Comparison of ENCODE assay signal across 12 cellular contexts in genomic region chr15:64527263-64527984, GRCh38.
DNase-seq lines count a peak whose midpoint lies in the region; ATAC-seq and TF ChIP-seq lines count a peak whose summit lies in the region.
"Had no signal": no experiment of that assay in that cellular context is flagged by ENCODE, and none has a peak within 500 bp of the region (broad histone marks: within the 10 kb centered on the region; RNA-seq: fewer than 3 reads in every experiment).

No MANE protein-coding gene starts in this region.

- H3K4me3 ChIP-seq in kidney epithelial cell (ENCODE audit: low read depth, low read length) = no peak overlapping the region
- H3K4me3 ChIP-seq: testis had no signal

- H3K9me3 Mint-ChIP-seq in CD14-positive monocyte = no peaks in the 10 kb centered on the region
- H3K9me3 Mint-ChIP-seq in activated T-helper 2 cell treated with anti-CD3 and anti-CD28 coated beads, Interferon-gamma antibody, Interleukin-2, Interleukin-4, amounts not matched to agents 10 μg/mL and 5 μg/mL and 100 μg/mL, durations not matched to agents 14 hours and 24 hours and 36 hours = no peaks in the 10 kb centered on the region
- H3K9me3 Mint-ChIP-seq: activated T-helper 1 cell treated with anti-CD3 and anti-CD28 coated beads, Interleukin-12 subunit alpha, Interleukin-12 subunit beta, Interleukin-2, Interleukin-4 antibody, amounts not matched to agents 30 ng/mL and 10 ng/mL and 1 ng/mL, durations not matched to agents 14 hours and 24 hours and 36 hours had no signal

- H3K4me1 Mint-ChIP-seq in CD14-positive monocyte = peaks cover 18% of the 10 kb centered on the region
- peaks cover 59% of the 10 kb centered on the region for H3K4me1 Mint-ChIP-seq in activated T-helper 2 cell treated with anti-CD3 and anti-CD28 coated beads, Interferon-gamma antibody, Interleukin-2, Interleukin-4, amounts not matched to agents 10 μg/mL and 5 μg/mL and 100 μg/mL, durations not matched to agents 14 hours and 24 hours and 36 hours (ENCODE audit: low read depth)

- intact Hi-C loops in CD14-positive monocyte (cut with micrococcal nuclease) = no loop called here
- intact Hi-C loops in activated T-helper 2 cell treated with anti-CD3 and anti-CD28 coated beads, Interferon-gamma antibody, Interleukin-2, Interleukin-4, amounts not matched to agents 10 μg/mL and 5 μg/mL and 100 μg/mL, durations not matched to agents 14 hours and 24 hours and 36 hours (cut with micrococcal nuclease) = no loop called here

- TF ChIP-seq CTCF in CD14-positive monocyte (IDR thresholded peaks at IDR 0.05) (no peak), kidney epithelial cell (IDR thresholded peaks at IDR 0.05; ENCODE audit: insufficient read depth, low read length, poor library complexity, severe bottlenecking) (no peak)

- ATAC-seq in GM19023 (IDR thresholded peaks at IDR 0.05; ENCODE audit: unreplicated experiment) (no peak), HG03135 (IDR thresholded peaks at IDR 0.05; ENCODE audit: unreplicated experiment) (no peak)
- ATAC-seq: esophagus mucosa had no signal

- no peak overlapping the region for H3K4me3 Mint-ChIP-seq in CD14-positive monocyte
- no peak overlapping the region for H3K4me3 Mint-ChIP-seq in activated T-helper 2 cell treated with anti-CD3 and anti-CD28 coated beads, Interferon-gamma antibody, Interleukin-2, Interleukin-4, amounts not matched to agents 10 μg/mL and 5 μg/mL and 100 μg/mL, durations not matched to agents 14 hours and 24 hours and 36 hours (ENCODE audit: low read depth)
- H3K4me3 Mint-ChIP-seq: activated T-helper 1 cell treated with anti-CD3 and anti-CD28 coated beads, Interleukin-12 subunit alpha, Interleukin-12 subunit beta, Interleukin-2, Interleukin-4 antibody, amounts not matched to agents 30 ng/mL and 10 ng/mL and 1 ng/mL, durations not matched to agents 14 hours and 24 hours and 36 hours had no signal

- no peaks in the 10 kb centered on the region for H3K27me3 ChIP-seq in kidney epithelial cell (ENCODE audit: control insufficient read depth, insufficient read depth, low read length)
- H3K27me3 ChIP-seq: testis had no signal

- H3K36me3 Mint-ChIP-seq in CD14-positive monocyte = peaks cover 16 to 22% of the 10 kb centered on the region in 2 donors
- H3K36me3 Mint-ChIP-seq in activated T-helper 2 cell treated with anti-CD3 and anti-CD28 coated beads, Interferon-gamma antibody, Interleukin-2, Interleukin-4, amounts not matched to agents 10 μg/mL and 5 μg/mL and 100 μg/mL, durations not matched to agents 14 hours and 24 hours and 36 hours (ENCODE audit: low read depth) = peaks cover 43% of the 10 kb centered on the region

- DNase-seq in CD14-positive monocyte (ENCODE audit: low spot score) (no peak), KBM-7 (peak; percentile 68), kidney epithelial cell (ENCODE audit: low read depth) (peak; percentile 48), NOMO-1 treated with DMSO at 0.1 percent for 48 hours (lab: John Stamatoyannopoulos, UW; ENCODE audit: unreplicated experiment) (no peak), RPMI8226 (no peak)
- no peak for DNase-seq in activated T-helper 2 cell treated with anti-CD3 and anti-CD28 coated beads, Interferon-gamma antibody, Interleukin-2, Interleukin-4, amounts not matched to agents 10 μg/mL and 5 μg/mL and 100 μg/mL, durations not matched to agents 14 hours and 24 hours and 36 hours (ENCODE audit: low spot score)
- DNase-seq: NCI-H1694, testis had no signal

- no peaks in the 10 kb centered on the region for H3K27me3 Mint-ChIP-seq in CD14-positive monocyte (ENCODE audit: low read depth in 3 of 3)
- no peaks in the 10 kb centered on the region for H3K27me3 Mint-ChIP-seq in activated T-helper 2 cell treated with anti-CD3 and anti-CD28 coated beads, Interferon-gamma antibody, Interleukin-2, Interleukin-4, amounts not matched to agents 10 μg/mL and 5 μg/mL and 100 μg/mL, durations not matched to agents 14 hours and 24 hours and 36 hours (ENCODE audit: low read depth)

- in situ Hi-C loops in KBM-7 (cut with MboI; ENCODE audit: low pct_unique_long_range_greater_than_20kb, low sequenced_read_pairs) = no loop called here

- H3K27ac Mint-ChIP-seq in CD14-positive monocyte = peak overlapping the region in 4 of 7 donors; percentile 0 to 55 (median 25)
- peak overlapping the region; percentile 58 for H3K27ac Mint-ChIP-seq in activated T-helper 2 cell treated with anti-CD3 and anti-CD28 coated beads, Interferon-gamma antibody, Interleukin-2, Interleukin-4, amounts not matched to agents 10 μg/mL and 5 μg/mL and 100 μg/mL, durations not matched to agents 14 hours and 24 hours and 36 hours
- H3K27ac Mint-ChIP-seq: activated T-helper 1 cell treated with anti-CD3 and anti-CD28 coated beads, Interleukin-12 subunit alpha, Interleukin-12 subunit beta, Interleukin-2, Interleukin-4 antibody, amounts not matched to agents 30 ng/mL and 10 ng/mL and 1 ng/mL, durations not matched to agents 14 hours and 24 hours and 36 hours had no signal

- no peaks in the 10 kb centered on the region for H3K36me3 ChIP-seq in kidney epithelial cell (ENCODE audit: control insufficient read depth, insufficient read depth, low read length)

Comparison
In these comparisons a context has a peak if more than half of its experiments do, and no peak if none do; other contexts are left out.
1. DNase-seq: peak in KBM-7 (single experiment) and kidney epithelial cell (single experiment); none in CD14-positive monocyte (single experiment), activated T-helper 2 cell treated with anti-CD3 and anti-CD28 coated beads, Interferon-gamma antibody, Interleukin-2, Interleukin-4, amounts not matched to agents 10 μg/mL and 5 μg/mL and 100 μg/mL, durations not matched to agents 14 hours and 24 hours and 36 hours (single experiment), NOMO-1 treated with DMSO at 0.1 percent for 48 hours (single experiment) and RPMI8226 (single experiment).